In genomic region chr4:10704050-10704810, GRCh38 we compare ENCODE assay signal across 2 cellular contexts.
TF ChIP-seq lines count a peak whose summit lies in the region.

No MANE protein-coding gene starts in this region.

TF ChIP-seq in IMR-90, 13 proteins besides CTCF, POLR2A, EP300 and RAD21:
- TF ChIP-seq SMC3 (IDR thresholded peaks at IDR 0.05; ENCODE audit: low read depth, low read length) (no peak), FOS (IDR thresholded peaks at IDR 0.05; ENCODE audit: low read depth, low read length) (no peak), RCOR1 (IDR thresholded peaks at IDR 0.05; ENCODE audit: insufficient replicate concordance, low read length) (no peak), BHLHE40 (IDR thresholded peaks at IDR 0.05; ENCODE audit: low read depth, low read length) (no peak), USF2 (IDR thresholded peaks at IDR 0.05; ENCODE audit: low read depth, low read length) (no peak), NFE2L2 (IDR thresholded peaks at IDR 0.05; ENCODE audit: low read depth, low read length) (no peak), RFX5 (IDR thresholded peaks at IDR 0.05; ENCODE audit: low read depth, low read length) (no peak), MAZ (IDR thresholded peaks at IDR 0.05; ENCODE audit: borderline replicate concordance, low read depth, low read length) (no peak), MXI1 (IDR thresholded peaks at IDR 0.05; ENCODE audit: borderline replicate concordance, low read depth, low read length) (no peak), MAFK (IDR thresholded peaks at IDR 0.05; ENCODE audit: low read depth, low read length) (no peak), CHD1 (IDR thresholded peaks at IDR 0.05; ENCODE audit: low read depth, low read length) (no peak), ELK1 (IDR thresholded peaks at IDR 0.05; ENCODE audit: borderline replicate concordance, low read depth, low read length) (no peak), CEBPB (IDR thresholded peaks at IDR 0.05; ENCODE audit: low read depth, low read length) (no peak)

TF ChIP-seq in GM12878, 131 proteins besides CTCF, POLR2A, EP300 and RAD21 (continues in another document):
- TF ChIP-seq POLR2AphosphoS5 (IDR thresholded peaks at IDR 0.05; ENCODE audit: low read length): no peak
- peak; percentile 82 for TF ChIP-seq ATF2 (IDR thresholded peaks at IDR 0.05; ENCODE audit: low read length)
- TF ChIP-seq ZBED1 (IDR thresholded peaks at IDR 0.05; ENCODE audit: borderline replicate concordance): peak; percentile 77; the same call in 1 of the 2 replicates
- no peak for TF ChIP-seq CHD1 (IDR thresholded peaks at IDR 0.05; ENCODE audit: low read depth, low read length)
- peak; percentile 90 for TF ChIP-seq JUNB (IDR thresholded peaks at IDR 0.05)
- no peak for TF ChIP-seq SUZ12 (IDR thresholded peaks at IDR 0.05; ENCODE audit: unreplicated experiment)
- TF ChIP-seq MEF2B (IDR thresholded peaks at IDR 0.05; ENCODE audit: partially characterized antibody, poor library complexity, severe bottlenecking): peak; percentile 47
- no peak for TF ChIP-seq IRF3 (IDR thresholded peaks at IDR 0.05)
- no peak for TF ChIP-seq IRF5 (IDR thresholded peaks at IDR 0.05; ENCODE audit: borderline replicate concordance)
- peak; percentile 31; the same call in 1 of the 2 replicates for TF ChIP-seq PML (IDR thresholded peaks at IDR 0.05; ENCODE audit: low read length)
- TF ChIP-seq BCLAF1 (IDR thresholded peaks at IDR 0.05): no peak
- no peak for TF ChIP-seq HDGF (IDR thresholded peaks at IDR 0.05)
- peak; percentile 59; the same call in 1 of the 2 replicates for TF ChIP-seq BCL11A (IDR thresholded peaks at IDR 0.05; ENCODE audit: low read depth, low read length)
- TF ChIP-seq PBX3 (IDR thresholded peaks at IDR 0.05; ENCODE audit: insufficient replicate concordance, low read depth, low read length): peak; percentile 77
- TF ChIP-seq IKZF1 (conservative IDR thresholded peaks at IDR 0.05): no peak
- TF ChIP-seq EGR1 (IDR thresholded peaks at IDR 0.05; ENCODE audit: borderline replicate concordance in 1 of 2, low read depth in 2 of 2, low read length in 2 of 2): no peak
- no peak for TF ChIP-seq ZNF384 (IDR thresholded peaks at IDR 0.05; ENCODE audit: borderline replicate concordance, low read depth, low read length)
- TF ChIP-seq RUNX3 (IDR thresholded peaks at IDR 0.05; ENCODE audit: low read length): peak; percentile 94
- TF ChIP-seq EED (IDR thresholded peaks at IDR 0.05; ENCODE audit: low read depth): peak; percentile 46
- TF ChIP-seq ATF7 (IDR thresholded peaks at IDR 0.05; ENCODE audit: low read depth): peak; percentile 77
- TF ChIP-seq MLLT1 (IDR thresholded peaks at IDR 0.05): no peak
- TF ChIP-seq NR2F1 (conservative IDR thresholded peaks at IDR 0.05): no peak
- 0 out of 4 replicates have a peak, but pooled peaks of 1 of the 2 experiments have one; percentile 35 for TF ChIP-seq IKZF2 (IDR thresholded peaks at IDR 0.05)
- peak; percentile 63; the same call in 1 of the 2 replicates for TF ChIP-seq GABPA (IDR thresholded peaks at IDR 0.05; ENCODE audit: low read depth)
- TF ChIP-seq CEBPZ (IDR thresholded peaks at IDR 0.05; ENCODE audit: low read depth, low read length): no peak
- TF ChIP-seq CUX1 (IDR thresholded peaks at IDR 0.05; ENCODE audit: insufficient replicate concordance, low read depth, low read length): no peak
- TF ChIP-seq EZH2 (IDR thresholded peaks at IDR 0.05; ENCODE audit: borderline replicate concordance, control insufficient read depth, low read depth, low read length): no peak
- peak; percentile 91; the same call in 1 of the 2 replicates for TF ChIP-seq FOXM1 (IDR thresholded peaks at IDR 0.05; ENCODE audit: low read depth, low read length)
- TF ChIP-seq CBFB (IDR thresholded peaks at IDR 0.05; ENCODE audit: low read depth): 0 out of 2 replicates have a peak, but pooled peaks have one; percentile 66
- no peak for TF ChIP-seq NRF1 (conservative IDR thresholded peaks at IDR 0.05; ENCODE audit: low read depth, low read length)
- peak; percentile 55; the same call in 1 of the 2 replicates for TF ChIP-seq CREB1 (IDR thresholded peaks at IDR 0.05; ENCODE audit: low read depth)
- no peak for TF ChIP-seq JUND (IDR thresholded peaks at IDR 0.05; ENCODE audit: low read depth, low read length)
- peak in 1 of 2 experiments; percentile 57; a peak in 1 of 4 replicates for TF ChIP-seq ETV6 (conservative IDR thresholded peaks at IDR 0.05 in 1 of 2, IDR thresholded peaks at IDR 0.05 in 1 of 2; ENCODE audit: borderline replicate concordance in 1 of 2, low read depth in 1 of 2)
- TF ChIP-seq PKNOX1 (IDR thresholded peaks at IDR 0.05): peak; percentile 51
